ENCODE assay signal across 1 cellular context in genomic region chr6:42929928-42930360, GRCh38.
A peak's percentile ranks its signal among the peaks of the same experiment; 100 is the strongest.
TF ChIP-seq lines count a peak whose summit lies in the region.

No MANE protein-coding gene starts in this region.

TF ChIP-seq in endothelial cell of umbilical vein, 7 proteins besides CTCF, POLR2A, EP300 and RAD21:
- TF ChIP-seq MAX (IDR thresholded peaks at IDR 0.05; ENCODE audit: insufficient read depth, insufficient read length) (no peak), JUN (IDR thresholded peaks at IDR 0.05; ENCODE audit: borderline replicate concordance, insufficient read depth, insufficient read length, low read depth) (peak; percentile 54), FOS (IDR thresholded peaks at IDR 0.05; ENCODE audit: borderline replicate concordance, insufficient read depth, low read length) (peak; percentile 89)
